27 cellular contexts compared by ENCODE assay signal in genomic region chr10:45183174-45183573, GRCh38.
"Had no signal": no experiment of that assay in that cellular context is flagged by ENCODE, and none has a peak within 500 bp of the region (broad histone marks: within the 10 kb centered on the region; RNA-seq: fewer than 3 reads in every experiment).

No MANE protein-coding gene starts in this region.

- H3K27ac ChIP-seq: colonic mucosa, coronary artery, dorsolateral prefrontal cortex, epithelial cell of prostate, esophagus muscularis mucosa, esophagus squamous epithelium, foreskin keratinocyte, gastrocnemius medialis, gastroesophageal sphincter, heart left ventricle, heart right ventricle had no signal

- H3K4me1 ChIP-seq: colonic mucosa, esophagus squamous epithelium, foreskin keratinocyte, gastrocnemius medialis, heart left ventricle, heart right ventricle had no signal

- H3K27me3 ChIP-seq: colonic mucosa, esophagus muscularis mucosa, foreskin keratinocyte, gastrocnemius medialis, gastroesophageal sphincter, heart left ventricle, heart right ventricle had no signal

- H3K9me3 ChIP-seq: colonic mucosa, esophagus muscularis mucosa, esophagus squamous epithelium, gastrocnemius medialis, gastroesophageal sphincter, heart left ventricle, heart right ventricle had no signal

- H3K36me3 ChIP-seq: colonic mucosa, esophagus muscularis mucosa, esophagus squamous epithelium, gastrocnemius medialis, gastroesophageal sphincter, heart left ventricle, heart right ventricle had no signal

- H3K4me3 ChIP-seq: colonic mucosa, coronary artery, dorsolateral prefrontal cortex, esophagus muscularis mucosa, esophagus squamous epithelium, gastrocnemius medialis, gastroesophageal sphincter, heart left ventricle, heart right ventricle had no signal

- ATAC-seq: effector memory CD8-positive, alpha-beta T cell; esophagus mucosa; foreskin keratinocyte; gastrocnemius medialis; gastroesophageal sphincter; heart left ventricle; heart right ventricle had no signal

- DNase-seq: colonic mucosa; cortex of kidney; dermis blood vessel endothelial cell; dorsolateral prefrontal cortex; effector CD4-positive, alpha-beta T cell; effector CD8-positive, alpha-beta T cell; effector memory CD4-positive, alpha-beta T cell; effector memory CD8-positive, alpha-beta T cell; endodermal cell; erythroblast; esophagus squamous epithelium; foreskin fibroblast; foreskin keratinocyte; foreskin melanocyte; gastrocnemius medialis; glutamatergic neuron; heart left ventricle; heart right ventricle had no signal

- FAIRE-seq: colon, endometrium, endothelial cell of umbilical vein, frontal cortex had no signal
